Comparison of ENCODE assay signal across 8 cellular contexts in genomic region chr20:62923669-62924566, GRCh38. TPM values are rescaled to one million over a fixed set of nuclear protein-coding genes. Genes with fewer than 3 reads are reported as not detected.
DNase-seq lines count a peak whose midpoint lies in the region; ATAC-seq, FAIRE-seq and TF ChIP-seq lines count a peak whose summit lies in the region.
"Had no signal": no experiment of that assay in that cellular context is flagged by ENCODE, and none has a peak within 500 bp of the region (broad histone marks: within the 10 kb centered on the region; RNA-seq: fewer than 3 reads in every experiment).

No MANE protein-coding gene starts in this region.

- peak overlapping the region; percentile 98 for H3K27ac ChIP-seq in hepatocyte
- peak overlapping the region in 7 of 8 donors; percentile 7 to 100 (median 98) for H3K27ac ChIP-seq in spleen

- H3K36me3 ChIP-seq in hepatocyte (replicated peaks; ENCODE audit: insufficient read depth, low read depth): no peaks in the 10 kb centered on the region
- H3K36me3 ChIP-seq in spleen: no peaks in the 10 kb centered on the region
- H3K36me3 ChIP-seq: pancreas had no signal

- FAIRE-seq in D721Med (lab: Jason Lieb, UNC): no peak
- FAIRE-seq: pancreas had no signal

- no peak for ATAC-seq in activated CD8-positive, alpha-beta T cell treated with anti-CD3 and anti-CD28 coated beads for 36 hours
- no peak for ATAC-seq in GM19397 (IDR thresholded peaks at IDR 0.05; ENCODE audit: unreplicated experiment)

- peak overlapping the region; percentile 92 for H3K27ac Mint-ChIP-seq in HFFc6
- peak overlapping the region; percentile 95 for H3K27ac Mint-ChIP-seq in activated CD8-positive, alpha-beta T cell treated with anti-CD3 and anti-CD28 coated beads for 36 hours

- no peaks in the 10 kb centered on the region for H3K9me2 ChIP-seq in hepatocyte (replicated peaks; ENCODE audit: insufficient read depth)

- H3K4me3 Mint-ChIP-seq in HFFc6: peak overlapping the region; percentile 96
- peak overlapping the region; percentile 97 for H3K4me3 Mint-ChIP-seq in activated CD8-positive, alpha-beta T cell treated with anti-CD3 and anti-CD28 coated beads for 36 hours

- H3K4me1 Mint-ChIP-seq in HFFc6 (ENCODE audit: low read depth): peaks cover 70% of the 10 kb centered on the region
- peaks cover 69% of the 10 kb centered on the region for H3K4me1 Mint-ChIP-seq in activated CD8-positive, alpha-beta T cell treated with anti-CD3 and anti-CD28 coated beads for 36 hours (ENCODE audit: low read depth)

- H3K9me3 Mint-ChIP-seq in HFFc6: no peaks in the 10 kb centered on the region
- H3K9me3 Mint-ChIP-seq in activated CD8-positive, alpha-beta T cell treated with anti-CD3 and anti-CD28 coated beads for 36 hours: no peaks in the 10 kb centered on the region

- TF ChIP-seq POLR2A in spleen (IDR thresholded peaks at IDR 0.05): no peak

- no peaks in the 10 kb centered on the region; the same call in 1 of the 2 replicates for H3K27me3 Mint-ChIP-seq in HFFc6 (ENCODE audit: insufficient read depth)
- no peaks in the 10 kb centered on the region for H3K27me3 Mint-ChIP-seq in activated CD8-positive, alpha-beta T cell treated with anti-CD3 and anti-CD28 coated beads for 36 hours

- no peak overlapping the region for H2AFZ ChIP-seq in hepatocyte

- DNase-seq in HFFc6: no peak
- DNase-seq in activated CD8-positive, alpha-beta T cell treated with anti-CD3 and anti-CD28 coated beads for 36 hours: no peak
- no peak for DNase-seq in hepatocyte (ENCODE audit: low spot score)
- no peak for DNase-seq in spleen
- no peak for DNase-seq in D721Med (ENCODE audit: insufficient read length, low spot score)
- DNase-seq in NAMALWA (ENCODE audit: low spot score): no peak

- peaks cover 96% of the 10 kb centered on the region for H3K79me2 ChIP-seq in hepatocyte

- POLR2A ChIA-PET in activated CD8-positive, alpha-beta T cell treated with anti-CD3 and anti-CD28 coated beads for 36 hours (lab: Charles Lee): interaction anchor here (0.9 to 17.8 kb wide), 3 partner anchors 13 to 27 kb away, joined by 3 to 243 read pairs (median 3); partner anchors contain the start of gene GID8

- CTCF ChIA-PET in activated CD8-positive, alpha-beta T cell treated with anti-CD3 and anti-CD28 coated beads for 36 hours (lab: Charles Lee): interaction anchor here (1.6 to 4.2 kb wide), 3 partner anchors 17 to 29 kb away, joined by 4 to 17 read pairs (median 13); partner anchors contain the start of gene SLC17A9

- TF ChIP-seq CTCF in HFFc6 (IDR thresholded peaks at IDR 0.05): no peak
- TF ChIP-seq CTCF in activated CD8-positive, alpha-beta T cell treated with anti-CD3 and anti-CD28 coated beads for 36 hours (IDR thresholded peaks at IDR 0.05): no peak
- TF ChIP-seq CTCF in hepatocyte (IDR thresholded peaks at IDR 0.05; ENCODE audit: poor library complexity): no peak
- TF ChIP-seq CTCF in spleen (IDR thresholded peaks at IDR 0.05 in 8 of 11, conservative IDR thresholded peaks at IDR 0.05 in 3 of 11): no peak
- no peak for TF ChIP-seq CTCF in D721Med (IDR thresholded peaks at IDR 0.05; ENCODE audit: insufficient read depth, missing control alignments)

- H3K27me3 ChIP-seq in hepatocyte: no peaks in the 10 kb centered on the region
- H3K27me3 ChIP-seq in spleen (replicated peaks in 1 of 7): no peaks in the 10 kb centered on the region
- H3K27me3 ChIP-seq: pancreas had no signal

- H3K36me3 Mint-ChIP-seq in HFFc6 (ENCODE audit: low read depth): no peaks in the 10 kb centered on the region; the same call in 1 of the 2 replicates
- peaks cover 22% of the 10 kb centered on the region for H3K36me3 Mint-ChIP-seq in activated CD8-positive, alpha-beta T cell treated with anti-CD3 and anti-CD28 coated beads for 36 hours (ENCODE audit: low read depth)

- peak overlapping the region; percentile 66 for H3K4me3 ChIP-seq in hepatocyte
- peak overlapping the region in 5 of 8 donors; percentile 83 to 99 (median 92) for H3K4me3 ChIP-seq in spleen

- H4K20me1 ChIP-seq in hepatocyte (ENCODE audit: insufficient read depth, poor library complexity, severe bottlenecking): peaks cover 68% of the 10 kb centered on the region

- H3K9me3 ChIP-seq in hepatocyte (ENCODE audit: low read depth): no peaks in the 10 kb centered on the region
- no peaks in the 10 kb centered on the region for H3K9me3 ChIP-seq in spleen
- H3K9me3 ChIP-seq: pancreas had no signal

- 53% methylated on average over 8 of the region's 8 CpGs for WGBS in hepatocyte (ENCODE audit: low lambda C conversion rate, missing lambda C conversion rate)
- 47 to 66% (median 57%) methylated on average over 8 of the region's 8 CpGs for WGBS in spleen, 5 donors

- intact Hi-C loops in activated CD8-positive, alpha-beta T cell treated with anti-CD3 and anti-CD28 coated beads for 36 hours (cut with micrococcal nuclease): no loop called here
- intact Hi-C loops in spleen (cut with DNase I; ENCODE audit: low total_unique reads): no loop called here

- H3K4me1 ChIP-seq in hepatocyte (ENCODE audit: insufficient read depth): peaks cover 64% of the 10 kb centered on the region
- peaks cover 81 to 93% (median 90%) of the 10 kb centered on the region in 6 donors for H3K4me1 ChIP-seq in spleen

- H3K4me2 ChIP-seq in hepatocyte: peak overlapping the region; percentile 90

RNA-seq across cellular contexts. Expression of gene DIDO1, which starts 2.4 kb away (rescaled TPM):
- 10 to 100 TPM; 31.9 to 36.1 (median 34.8) TPM for total RNA-seq in HFFc6 (2021; fragmentation: NEBNext Ultra II Directional; extraction: Animal tissue kit (Norgen Biotek cat#: 25700))
- 10 to 100 TPM; 45.9 to 47.4 TPM for total RNA-seq in activated CD8-positive, alpha-beta T cell treated with anti-CD3 and anti-CD28 coated beads for 36 hours
- total RNA-seq in hepatocyte (31.5 and 31.6 TPM in 2 replicates), spleen (10 to 100 TPM; 61.2 to 79.6 (median 76.0) TPM)
- polyA plus RNA-seq in hepatocyte (23.7 and 26.5 TPM in 2 replicates), spleen (10 to 100 TPM; 17.4 to 23.2 (median 17.8) TPM)

RNA-seq across cellular contexts. Expression of gene GID8, which starts 14.0 kb away (rescaled TPM):
- 10 to 100 TPM; 19.1 to 26.9 (median 22.6) TPM for total RNA-seq in HFFc6 (2021; fragmentation: NEBNext Ultra II Directional; extraction: Animal tissue kit (Norgen Biotek cat#: 25700))
- total RNA-seq in activated CD8-positive, alpha-beta T cell treated with anti-CD3 and anti-CD28 coated beads for 36 hours: 10 to 100 TPM; 39.2 to 42.2 TPM
- total RNA-seq in hepatocyte (35.4 and 35.5 TPM in 2 replicates), spleen (10 to 100 TPM; 26.5 to 33.3 (median 29.6) TPM)
- polyA plus RNA-seq in hepatocyte (16.5 and 17.9 TPM in 2 replicates), spleen (10 to 100 TPM in 2 of 3 donors, 1 to 10 TPM in 1; 9.7 to 12.9 (median 12.0) TPM)

RNA-seq across cellular contexts. Expression of gene SLC17A9, which starts 28.6 kb away (rescaled TPM):
- total RNA-seq in HFFc6 (2021; fragmentation: NEBNext Ultra II Directional; extraction: Animal tissue kit (Norgen Biotek cat#: 25700)): 10 to 100 TPM; 32.8 to 47.0 (median 35.7) TPM
- total RNA-seq in activated CD8-positive, alpha-beta T cell treated with anti-CD3 and anti-CD28 coated beads for 36 hours: 10 to 100 TPM; 78.5 to 78.7 TPM
- total RNA-seq in hepatocyte: 17.3 and 26.9 TPM in 2 replicates
- 83.9 and 113 TPM in 2 replicates for polyA plus RNA-seq in hepatocyte
- 10 to 100 TPM; 18.8 to 41.9 (median 31.4) TPM for total RNA-seq in spleen
- polyA plus RNA-seq in spleen: 10 to 100 TPM; 34.4 to 95.3 (median 41.5) TPM
